ENCODE assay signal across 1 cellular context in the genomic region with DNA sequence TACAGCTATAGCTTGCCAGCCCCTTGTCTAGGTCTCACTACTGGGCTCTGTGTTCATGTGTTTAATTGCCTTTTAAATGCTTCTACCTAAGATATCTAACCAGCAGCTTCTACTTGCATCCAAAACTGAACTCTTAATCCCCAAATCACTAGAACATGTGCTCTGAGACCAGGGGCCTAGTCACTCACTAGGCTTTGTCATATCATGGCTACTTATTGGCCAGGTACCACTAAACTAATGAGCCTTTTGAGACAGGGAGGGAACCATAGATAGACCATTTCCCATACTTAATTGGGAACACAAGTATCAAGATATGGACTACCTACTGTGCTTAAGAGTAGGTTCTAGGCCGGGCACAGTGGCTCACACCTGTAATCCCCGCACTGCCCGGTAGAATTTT.
TF ChIP-seq lines count a peak whose summit lies in the region.

No MANE protein-coding gene starts in this region.

TF ChIP-seq in HepG2, 621 proteins besides CTCF, POLR2A, EP300 and RAD21:
- TF ChIP-seq ZNF720 (CRISPR knock-in tag; IDR thresholded peaks at IDR 0.05) (no peak), NPAS2 (CRISPR knock-in tag; IDR thresholded peaks at IDR 0.05; ENCODE audit: borderline replicate concordance) (no peak), ZFX (CRISPR knock-in tag; IDR thresholded peaks at IDR 0.05; ENCODE audit: low read depth) (no peak), ATM (IDR thresholded peaks at IDR 0.05; ENCODE audit: borderline replicate concordance) (no peak), IRF2 (CRISPR knock-in tag; IDR thresholded peaks at IDR 0.05) (no peak), FOXJ3 (CRISPR knock-in tag; IDR thresholded peaks at IDR 0.05; ENCODE audit: borderline replicate concordance) (no peak), ZNF766 (CRISPR knock-in tag; IDR thresholded peaks at IDR 0.05; ENCODE audit: borderline replicate concordance) (no peak), ZNF256 (CRISPR knock-in tag; conservative IDR thresholded peaks at IDR 0.05) (no peak)
- TF ChIP-seq, protein P1, sequence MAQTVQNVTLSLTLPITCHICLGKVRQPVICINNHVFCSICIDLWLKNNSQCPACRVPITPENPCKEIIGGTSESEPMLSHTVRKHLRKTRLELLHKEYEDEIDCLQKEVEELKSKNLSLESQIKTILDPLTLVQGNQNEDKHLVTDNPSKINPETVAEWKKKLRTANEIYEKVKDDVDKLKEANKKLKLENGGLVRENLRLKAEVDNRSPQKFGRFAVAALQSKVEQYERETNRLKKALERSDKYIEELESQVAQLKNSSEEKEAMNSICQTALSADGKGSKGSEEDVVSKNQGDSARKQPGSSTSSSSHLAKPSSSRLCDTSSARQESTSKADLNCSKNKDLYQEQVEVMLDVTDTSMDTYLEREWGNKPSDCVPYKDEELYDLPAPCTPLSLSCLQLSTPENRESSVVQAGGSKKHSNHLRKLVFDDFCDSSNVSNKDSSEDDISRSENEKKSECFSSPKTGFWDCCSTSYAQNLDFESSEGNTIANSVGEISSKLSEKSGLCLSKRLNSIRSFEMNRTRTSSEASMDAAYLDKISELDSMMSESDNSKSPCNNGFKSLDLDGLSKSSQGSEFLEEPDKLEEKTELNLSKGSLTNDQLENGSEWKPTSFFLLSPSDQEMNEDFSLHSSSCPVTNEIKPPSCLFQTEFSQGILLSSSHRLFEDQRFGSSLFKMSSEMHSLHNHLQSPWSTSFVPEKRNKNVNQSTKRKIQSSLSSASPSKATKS (CRISPR knock-in tag; IDR thresholded peaks at IDR 0.05), result no peak
- TF ChIP-seq, protein P2, sequence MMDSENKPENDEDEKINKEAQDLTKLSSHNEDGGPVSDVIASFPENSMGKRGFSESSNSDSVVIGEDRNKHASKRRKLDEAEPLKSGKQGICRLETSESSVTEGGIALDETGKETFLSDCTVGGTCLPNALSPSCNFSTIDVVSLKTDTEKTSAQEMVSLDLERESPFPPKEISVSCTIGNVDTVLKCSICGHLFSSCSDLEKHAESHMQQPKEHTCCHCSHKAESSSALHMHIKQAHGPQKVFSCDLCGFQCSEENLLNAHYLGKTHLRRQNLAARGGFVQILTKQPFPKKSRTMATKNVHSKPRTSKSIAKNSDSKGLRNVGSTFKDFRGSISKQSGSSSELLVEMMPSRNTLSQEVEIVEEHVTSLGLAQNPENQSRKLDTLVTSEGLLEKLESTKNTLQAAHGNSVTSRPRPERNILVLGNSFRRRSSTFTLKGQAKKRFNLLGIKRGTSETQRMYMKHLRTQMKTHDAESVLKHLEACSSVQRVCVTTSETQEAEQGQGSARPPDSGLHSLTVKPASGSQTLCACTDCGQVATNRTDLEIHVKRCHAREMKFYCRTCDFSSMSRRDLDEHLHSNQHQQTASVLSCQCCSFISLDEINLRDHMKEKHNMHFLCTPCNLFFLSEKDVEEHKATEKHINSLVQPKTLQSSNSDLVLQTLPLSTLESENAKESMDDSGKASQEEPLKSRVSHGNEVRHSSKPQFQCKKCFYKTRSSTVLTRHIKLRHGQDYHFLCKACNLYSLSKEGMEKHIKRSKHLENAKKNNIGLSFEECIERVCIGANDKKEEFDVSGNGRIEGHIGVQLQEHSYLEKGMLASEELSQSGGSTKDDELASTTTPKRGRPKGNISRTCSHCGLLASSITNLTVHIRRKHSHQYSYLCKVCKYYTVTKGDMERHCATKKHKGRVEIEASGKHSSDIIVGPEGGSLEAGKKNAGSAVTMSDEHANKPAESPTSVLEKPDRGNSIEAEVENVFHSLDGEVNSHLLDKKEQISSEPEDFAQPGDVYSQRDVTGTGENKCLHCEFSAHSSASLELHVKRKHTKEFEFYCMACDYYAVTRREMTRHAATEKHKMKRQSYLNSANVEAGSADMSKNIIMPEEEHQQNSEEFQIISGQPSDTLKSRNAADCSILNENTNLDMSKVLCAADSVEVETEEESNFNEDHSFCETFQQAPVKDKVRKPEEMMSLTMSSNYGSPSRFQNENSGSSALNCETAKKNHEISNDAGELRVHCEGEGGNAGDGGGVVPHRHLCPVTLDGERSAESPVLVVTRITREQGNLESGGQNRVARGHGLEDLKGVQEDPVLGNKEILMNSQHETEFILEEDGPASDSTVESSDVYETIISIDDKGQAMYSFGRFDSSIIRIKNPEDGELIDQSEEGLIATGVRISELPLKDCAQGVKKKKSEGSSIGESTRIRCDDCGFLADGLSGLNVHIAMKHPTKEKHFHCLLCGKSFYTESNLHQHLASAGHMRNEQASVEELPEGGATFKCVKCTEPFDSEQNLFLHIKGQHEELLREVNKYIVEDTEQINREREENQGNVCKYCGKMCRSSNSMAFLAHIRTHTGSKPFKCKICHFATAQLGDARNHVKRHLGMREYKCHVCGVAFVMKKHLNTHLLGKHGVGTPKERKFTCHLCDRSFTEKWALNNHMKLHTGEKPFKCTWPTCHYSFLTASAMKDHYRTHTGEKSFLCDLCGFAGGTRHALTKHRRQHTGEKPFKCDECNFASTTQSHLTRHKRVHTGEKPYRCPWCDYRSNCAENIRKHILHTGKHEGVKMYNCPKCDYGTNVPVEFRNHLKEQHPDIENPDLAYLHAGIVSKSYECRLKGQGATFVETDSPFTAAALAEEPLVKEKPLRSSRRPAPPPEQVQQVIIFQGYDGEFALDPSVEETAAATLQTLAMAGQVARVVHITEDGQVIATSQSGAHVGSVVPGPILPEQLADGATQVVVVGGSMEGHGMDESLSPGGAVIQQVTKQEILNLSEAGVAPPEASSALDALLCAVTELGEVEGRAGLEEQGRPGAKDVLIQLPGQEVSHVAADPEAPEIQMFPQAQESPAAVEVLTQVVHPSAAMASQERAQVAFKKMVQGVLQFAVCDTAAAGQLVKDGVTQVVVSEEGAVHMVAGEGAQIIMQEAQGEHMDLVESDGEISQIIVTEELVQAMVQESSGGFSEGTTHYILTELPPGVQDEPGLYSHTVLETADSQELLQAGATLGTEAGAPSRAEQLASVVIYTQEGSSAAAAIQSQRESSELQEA (CRISPR knock-in tag; IDR thresholded peaks at IDR 0.05; ENCODE audit: not compliant biosample characterization), result no peak
- TF ChIP-seq, protein P3, sequence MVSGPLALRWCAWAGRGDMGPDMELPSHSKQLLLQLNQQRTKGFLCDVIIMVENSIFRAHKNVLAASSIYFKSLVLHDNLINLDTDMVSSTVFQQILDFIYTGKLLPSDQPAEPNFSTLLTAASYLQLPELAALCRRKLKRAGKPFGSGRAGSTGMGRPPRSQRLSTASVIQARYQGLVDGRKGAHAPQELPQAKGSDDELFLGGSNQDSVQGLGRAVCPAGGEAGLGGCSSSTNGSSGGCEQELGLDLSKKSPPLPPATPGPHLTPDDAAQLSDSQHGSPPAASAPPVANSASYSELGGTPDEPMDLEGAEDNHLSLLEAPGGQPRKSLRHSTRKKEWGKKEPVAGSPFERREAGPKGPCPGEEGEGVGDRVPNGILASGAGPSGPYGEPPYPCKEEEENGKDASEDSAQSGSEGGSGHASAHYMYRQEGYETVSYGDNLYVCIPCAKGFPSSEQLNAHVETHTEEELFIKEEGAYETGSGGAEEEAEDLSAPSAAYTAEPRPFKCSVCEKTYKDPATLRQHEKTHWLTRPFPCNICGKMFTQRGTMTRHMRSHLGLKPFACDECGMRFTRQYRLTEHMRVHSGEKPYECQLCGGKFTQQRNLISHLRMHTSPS (CRISPR knock-in tag; IDR thresholded peaks at IDR 0.05; ENCODE audit: low read depth), result no peak
- TF ChIP-seq, protein P4, sequence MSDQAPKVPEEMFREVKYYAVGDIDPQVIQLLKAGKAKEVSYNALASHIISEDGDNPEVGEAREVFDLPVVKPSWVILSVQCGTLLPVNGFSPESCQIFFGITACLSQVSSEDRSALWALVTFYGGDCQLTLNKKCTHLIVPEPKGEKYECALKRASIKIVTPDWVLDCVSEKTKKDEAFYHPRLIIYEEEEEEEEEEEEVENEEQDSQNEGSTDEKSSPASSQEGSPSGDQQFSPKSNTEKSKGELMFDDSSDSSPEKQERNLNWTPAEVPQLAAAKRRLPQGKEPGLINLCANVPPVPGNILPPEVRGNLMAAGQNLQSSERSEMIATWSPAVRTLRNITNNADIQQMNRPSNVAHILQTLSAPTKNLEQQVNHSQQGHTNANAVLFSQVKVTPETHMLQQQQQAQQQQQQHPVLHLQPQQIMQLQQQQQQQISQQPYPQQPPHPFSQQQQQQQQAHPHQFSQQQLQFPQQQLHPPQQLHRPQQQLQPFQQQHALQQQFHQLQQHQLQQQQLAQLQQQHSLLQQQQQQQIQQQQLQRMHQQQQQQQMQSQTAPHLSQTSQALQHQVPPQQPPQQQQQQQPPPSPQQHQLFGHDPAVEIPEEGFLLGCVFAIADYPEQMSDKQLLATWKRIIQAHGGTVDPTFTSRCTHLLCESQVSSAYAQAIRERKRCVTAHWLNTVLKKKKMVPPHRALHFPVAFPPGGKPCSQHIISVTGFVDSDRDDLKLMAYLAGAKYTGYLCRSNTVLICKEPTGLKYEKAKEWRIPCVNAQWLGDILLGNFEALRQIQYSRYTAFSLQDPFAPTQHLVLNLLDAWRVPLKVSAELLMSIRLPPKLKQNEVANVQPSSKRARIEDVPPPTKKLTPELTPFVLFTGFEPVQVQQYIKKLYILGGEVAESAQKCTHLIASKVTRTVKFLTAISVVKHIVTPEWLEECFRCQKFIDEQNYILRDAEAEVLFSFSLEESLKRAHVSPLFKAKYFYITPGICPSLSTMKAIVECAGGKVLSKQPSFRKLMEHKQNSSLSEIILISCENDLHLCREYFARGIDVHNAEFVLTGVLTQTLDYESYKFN (CRISPR knock-in tag; conservative IDR thresholded peaks at IDR 0.05), result no peak
- TF ChIP-seq, protein P5, sequence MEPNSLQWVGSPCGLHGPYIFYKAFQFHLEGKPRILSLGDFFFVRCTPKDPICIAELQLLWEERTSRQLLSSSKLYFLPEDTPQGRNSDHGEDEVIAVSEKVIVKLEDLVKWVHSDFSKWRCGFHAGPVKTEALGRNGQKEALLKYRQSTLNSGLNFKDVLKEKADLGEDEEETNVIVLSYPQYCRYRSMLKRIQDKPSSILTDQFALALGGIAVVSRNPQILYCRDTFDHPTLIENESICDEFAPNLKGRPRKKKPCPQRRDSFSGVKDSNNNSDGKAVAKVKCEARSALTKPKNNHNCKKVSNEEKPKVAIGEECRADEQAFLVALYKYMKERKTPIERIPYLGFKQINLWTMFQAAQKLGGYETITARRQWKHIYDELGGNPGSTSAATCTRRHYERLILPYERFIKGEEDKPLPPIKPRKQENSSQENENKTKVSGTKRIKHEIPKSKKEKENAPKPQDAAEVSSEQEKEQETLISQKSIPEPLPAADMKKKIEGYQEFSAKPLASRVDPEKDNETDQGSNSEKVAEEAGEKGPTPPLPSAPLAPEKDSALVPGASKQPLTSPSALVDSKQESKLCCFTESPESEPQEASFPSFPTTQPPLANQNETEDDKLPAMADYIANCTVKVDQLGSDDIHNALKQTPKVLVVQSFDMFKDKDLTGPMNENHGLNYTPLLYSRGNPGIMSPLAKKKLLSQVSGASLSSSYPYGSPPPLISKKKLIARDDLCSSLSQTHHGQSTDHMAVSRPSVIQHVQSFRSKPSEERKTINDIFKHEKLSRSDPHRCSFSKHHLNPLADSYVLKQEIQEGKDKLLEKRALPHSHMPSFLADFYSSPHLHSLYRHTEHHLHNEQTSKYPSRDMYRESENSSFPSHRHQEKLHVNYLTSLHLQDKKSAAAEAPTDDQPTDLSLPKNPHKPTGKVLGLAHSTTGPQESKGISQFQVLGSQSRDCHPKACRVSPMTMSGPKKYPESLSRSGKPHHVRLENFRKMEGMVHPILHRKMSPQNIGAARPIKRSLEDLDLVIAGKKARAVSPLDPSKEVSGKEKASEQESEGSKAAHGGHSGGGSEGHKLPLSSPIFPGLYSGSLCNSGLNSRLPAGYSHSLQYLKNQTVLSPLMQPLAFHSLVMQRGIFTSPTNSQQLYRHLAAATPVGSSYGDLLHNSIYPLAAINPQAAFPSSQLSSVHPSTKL (CRISPR knock-in tag; IDR thresholded peaks at IDR 0.05), result no peak
